In the genomic region with DNA sequence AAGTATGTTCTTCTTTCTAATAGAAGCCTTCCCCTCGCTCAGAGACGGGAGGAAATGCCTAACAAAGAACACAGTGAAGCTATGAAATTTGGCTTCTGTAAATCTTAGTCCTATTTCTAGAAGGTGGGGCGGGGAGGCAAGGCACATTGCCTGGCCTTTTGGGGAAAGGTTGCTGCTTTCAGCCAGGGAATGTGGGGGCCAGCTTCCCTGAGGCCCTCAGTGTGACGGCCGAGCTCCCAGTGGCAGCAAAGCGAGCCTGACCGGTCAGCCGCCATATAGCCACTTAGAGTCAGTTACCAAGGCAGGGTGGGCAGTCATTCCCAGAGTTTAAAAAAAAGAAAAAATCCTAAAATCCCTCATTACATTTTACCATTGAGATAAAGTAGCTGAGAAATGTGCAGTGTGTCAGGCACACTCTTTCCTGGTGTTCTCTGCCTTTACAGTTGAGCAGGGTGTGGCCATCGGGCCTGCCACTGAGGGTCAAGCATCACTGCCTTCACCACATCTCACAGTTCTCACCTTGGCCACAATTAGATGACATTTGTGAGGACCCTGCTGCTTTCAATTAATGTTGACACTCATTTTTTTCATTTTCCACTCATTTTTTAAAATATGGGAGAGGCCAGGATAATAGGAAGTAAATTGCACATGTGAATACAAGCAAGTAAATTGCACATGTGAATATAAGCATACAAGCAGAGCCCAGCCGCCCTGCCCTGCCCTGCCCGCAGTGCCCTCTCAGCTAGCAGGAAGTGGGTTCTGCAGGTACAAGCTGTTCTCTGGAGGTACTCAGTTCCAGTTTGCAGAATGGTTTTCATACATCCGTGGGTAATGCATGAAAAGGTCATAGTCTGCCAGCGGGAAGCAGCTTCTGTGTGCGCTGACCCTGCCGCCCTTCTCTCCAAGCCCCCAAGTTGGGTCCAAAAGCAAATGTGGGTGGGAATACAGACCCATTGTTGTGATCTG, we compare ENCODE assay signal across 10 cellular contexts.
DNase-seq lines count a peak whose midpoint lies in the region; ATAC-seq and TF ChIP-seq lines count a peak whose summit lies in the region.
"Had no signal": no experiment of that assay in that cellular context is flagged by ENCODE, and none has a peak within 500 bp of the region (broad histone marks: within the 10 kb centered on the region; RNA-seq: fewer than 3 reads in every experiment).

No MANE protein-coding gene starts in this region.

- in situ Hi-C loops in KBM-7 (cut with MboI; ENCODE audit: low pct_unique_long_range_greater_than_20kb, low sequenced_read_pairs) = no loop called here

- H3K9me3 ChIP-seq in aorta (ENCODE audit: control insufficient read depth, low read length) (no peaks in the 10 kb centered on the region), WERI-Rb-1 (ENCODE audit: severe bottlenecking) (no peaks in the 10 kb centered on the region)

- H3K27me3 ChIP-seq in aorta (ENCODE audit: control insufficient read depth in 1 of 2, insufficient read depth in 2 of 2, low read length in 1 of 2) = no peaks in the 10 kb centered on the region
- no peaks in the 10 kb centered on the region for H3K27me3 ChIP-seq in WERI-Rb-1 (ENCODE audit: insufficient read depth, low read depth, severe bottlenecking)

- H3K4me1 ChIP-seq in aorta (ENCODE audit: control insufficient read depth in 1 of 2, insufficient read depth in 2 of 2, low read length in 2 of 2) = peaks cover 0 to 2% of the 10 kb centered on the region in 2 donors

- 62 to 71% methylated on average over 15 of the region's 15 CpGs for WGBS in aorta, 2 donors

- DNase-seq in stimulated activated CD4-positive, alpha-beta T cell treated with anti-CD3 and anti-CD28 coated beads, Interleukin-2, amount 100 ng/mL, for 24 hours = peak; percentile 9 to 22
- no peak for DNase-seq in stimulated activated CD4-positive, alpha-beta T cell treated with anti-CD3 and anti-CD28 coated beads, Interleukin-12 subunit alpha, Interleukin-12 subunit beta, amount 100 ng/mL, for 4 hours
- DNase-seq in coronary artery (ENCODE audit: low spot score) = peak; percentile 63
- DNase-seq in aorta = no peak
- DNase-seq in KBM-7 = no peak
- DNase-seq in WERI-Rb-1 = no peak
- DNase-seq in AG08396 (ENCODE audit: low spot score) = no peak
- DNase-seq: kidney had no signal

- peak overlapping the region; percentile 38 to 72 for H3K27ac ChIP-seq in coronary artery
- peak overlapping the region in 1 of 2 donors; percentile 69 for H3K27ac ChIP-seq in aorta (ENCODE audit: low read depth in 1 of 2, low read length in 2 of 2)
- H3K27ac ChIP-seq in WERI-Rb-1 = no peak overlapping the region
- H3K27ac ChIP-seq: C4-2B had no signal

- H3K36me3 ChIP-seq in aorta (ENCODE audit: control insufficient read depth in 1 of 2, insufficient read depth in 2 of 2, low read length in 1 of 2) = no peaks in the 10 kb centered on the region
- H3K36me3 ChIP-seq in WERI-Rb-1 = peaks cover 4% of the 10 kb centered on the region; the same call in 1 of the 2 replicates

- intact Hi-C loops in aorta (cut with DNase I) = no loop called here

- peak; percentile 55 for ATAC-seq in HG03565 (IDR thresholded peaks at IDR 0.05; ENCODE audit: unreplicated experiment)
- ATAC-seq in aorta (ENCODE audit: low FRiP score) = peak; percentile 30

- H3K4me3 ChIP-seq in coronary artery = no peak overlapping the region
- no peak overlapping the region for H3K4me3 ChIP-seq in aorta (ENCODE audit: low read length in 2 of 2)
- no peak overlapping the region for H3K4me3 ChIP-seq in WERI-Rb-1 (ENCODE audit: low read depth, low read length)

- TF ChIP-seq CTCF in coronary artery (IDR thresholded peaks at IDR 0.05) = no peak
- no peak for TF ChIP-seq CTCF in WERI-Rb-1 (IDR thresholded peaks at IDR 0.05; ENCODE audit: low read depth, low read length)

Comparison
In these comparisons a context has a peak if more than half of its experiments do, and no peak if none do; other contexts are left out.
1. DNase-seq: peak in stimulated activated CD4-positive, alpha-beta T cell treated with anti-CD3 and anti-CD28 coated beads, Interleukin-2, amount 100 ng/mL, for 24 hours (2 of 2) and coronary artery (single experiment); none in stimulated activated CD4-positive, alpha-beta T cell treated with anti-CD3 and anti-CD28 coated beads, Interleukin-12 subunit alpha, Interleukin-12 subunit beta, amount 100 ng/mL, for 4 hours (single experiment), aorta (0 of 2), KBM-7 (single experiment), WERI-Rb-1 (single experiment) and AG08396 (single experiment).